In the genomic region with DNA sequence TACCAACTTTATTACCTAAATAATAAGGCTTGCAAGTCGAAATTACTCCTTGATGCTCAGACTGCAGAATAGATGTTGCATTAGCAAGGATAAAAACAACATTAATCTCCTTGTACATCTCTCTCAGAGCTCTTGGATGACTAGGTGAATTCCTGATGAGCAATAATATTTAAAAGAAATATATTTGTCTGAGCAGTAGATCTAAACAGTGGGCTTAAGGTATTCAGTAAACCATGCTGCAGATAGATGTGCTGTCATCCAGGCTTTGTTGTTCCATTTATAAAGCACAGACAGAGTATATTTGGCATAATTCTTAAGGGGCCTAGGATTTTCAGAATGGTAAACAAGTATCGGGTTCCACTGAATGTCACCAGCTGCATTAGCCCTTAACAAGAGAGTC, we compare ENCODE assay signal across 16 cellular contexts.
"Had no signal": no experiment of that assay in that cellular context is flagged by ENCODE, and none has a peak within 500 bp of the region (broad histone marks: within the 10 kb centered on the region; RNA-seq: fewer than 3 reads in every experiment).

No MANE protein-coding gene starts in this region.

- DNase-seq: KBM-7; MV-4-11; NCI-H1048; NCI-H1105; NCI-H1417; NCI-H1436 treated with DMSO at 0.1 percent for 48 hours; NCI-H1694; NCI-H187 treated with DMSO at 0.1 percent for 48 hours; NCI-H2029 treated with DMSO at 0.1 percent for 48 hours; NCI-H2227 treated with DMSO at 0.1 percent for 48 hours; NCI-H524; NCI-H526 treated with DMSO at 0.1 percent for 48 hours; NCI-H748 treated with DMSO at 0.1 percent for 48 hours; NK-92 treated with Interleukin-12 subunit alpha and Interleukin-12 subunit beta, amount 100 ng/mL, for 24 hours; PC-3; SHP77 had no signal
